20 cellular contexts compared by ENCODE assay signal in the genomic region with DNA sequence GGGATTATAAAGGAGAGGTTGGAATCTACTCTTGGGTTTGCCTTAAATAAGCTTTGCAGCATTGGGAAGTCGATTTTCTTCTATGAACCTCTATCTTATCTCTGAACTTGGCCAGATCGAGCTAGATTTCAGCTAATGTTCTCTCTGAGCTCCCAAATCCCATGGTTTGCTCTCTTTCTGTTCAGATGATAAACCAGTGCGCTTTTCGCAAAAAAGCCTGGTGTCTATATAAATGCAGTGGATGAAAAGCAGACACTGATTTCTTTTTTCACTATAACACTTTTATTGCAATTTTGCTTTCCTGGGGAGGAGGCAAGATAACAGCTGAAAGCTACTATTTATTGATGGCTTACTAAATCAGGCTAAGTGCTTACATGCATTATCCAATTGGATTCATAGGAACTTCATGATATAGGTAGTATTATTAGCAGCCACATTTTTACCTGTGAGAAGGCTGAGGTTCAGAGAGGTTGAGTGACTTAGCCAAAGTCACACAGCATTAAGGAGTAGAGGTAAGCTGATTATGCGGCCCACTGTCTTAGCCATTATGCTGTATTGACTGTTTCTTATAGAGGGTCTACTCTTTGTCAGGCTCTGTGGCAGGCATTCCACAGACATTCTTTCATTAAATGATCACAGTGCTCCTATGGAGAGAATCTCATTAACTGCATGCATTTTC. TPM values are rescaled to one million over a fixed set of nuclear protein-coding genes. Genes with fewer than 3 reads are reported as not detected.
DNase-seq lines count a peak whose midpoint lies in the region; ATAC-seq, FAIRE-seq and TF ChIP-seq lines count a peak whose summit lies in the region.
"Had no signal": no experiment of that assay in that cellular context is flagged by ENCODE, and none has a peak within 500 bp of the region (broad histone marks: within the 10 kb centered on the region; RNA-seq: fewer than 3 reads in every experiment).

No MANE protein-coding gene starts in this region.

- H3K4me3 Mint-ChIP-seq in neural progenitor cell (no peak overlapping the region), HFFc6 (no peak overlapping the region)
- H3K4me3 Mint-ChIP-seq: CD4-positive, alpha-beta memory T cell had no signal

- no peak for TF ChIP-seq RAD21 in A549 (conservative IDR thresholded peaks at IDR 0.05 in 1 of 2, IDR thresholded peaks at IDR 0.05 in 1 of 2)
- peak; percentile 24; the same call in 1 of the 2 replicates for TF ChIP-seq RAD21 in SK-N-SH (IDR thresholded peaks at IDR 0.05; ENCODE audit: low read length)
- no peak for TF ChIP-seq RAD21 in K562 (CRISPR knock-in tag; conservative IDR thresholded peaks at IDR 0.05 in 1 of 2, IDR thresholded peaks at IDR 0.05 in 1 of 2)

- no peaks in the 10 kb centered on the region for H3K9me3 ChIP-seq in A549
- no peaks in the 10 kb centered on the region for H3K9me3 ChIP-seq in SK-N-SH
- no peaks in the 10 kb centered on the region for H3K9me3 ChIP-seq in K562 (replicated peaks; ENCODE audit: control insufficient read depth, insufficient read depth, low read depth, low read length)
- no peaks in the 10 kb centered on the region for H3K9me3 ChIP-seq in neural progenitor cell (ENCODE audit: low read depth)
- no peaks in the 10 kb centered on the region for H3K9me3 ChIP-seq in WERI-Rb-1 (ENCODE audit: severe bottlenecking)

- in situ Hi-C loops in K562 (cut with MboI) = no loop called here

- TF ChIP-seq CTCF in A549 (IDR thresholded peaks at IDR 0.05) (no peak), SK-N-SH (IDR thresholded peaks at IDR 0.05) (no peak), K562 (IDR thresholded peaks at IDR 0.05 in 2 of 3, conservative IDR thresholded peaks at IDR 0.05 in 1 of 3; ENCODE audit: insufficient read depth in 2 of 3, low read depth in 1 of 3, low read length in 3 of 3) (no peak), neural progenitor cell (IDR thresholded peaks at IDR 0.05) (no peak), WERI-Rb-1 (IDR thresholded peaks at IDR 0.05; ENCODE audit: low read depth, low read length) (no peak), HFFc6 (IDR thresholded peaks at IDR 0.05) (no peak)

- H3K9me1 ChIP-seq in K562 (ENCODE audit: control insufficient read depth, insufficient read depth, low read length) = no peaks in the 10 kb centered on the region

- intact Hi-C loops in K562 (cut with micrococcal nuclease) = no loop called here

- no peak for TF ChIP-seq EP300 in A549 (IDR thresholded peaks at IDR 0.05)
- peak in 1 of 2 experiments; percentile 93; a peak in 2 of 4 replicates for TF ChIP-seq EP300 in SK-N-SH (IDR thresholded peaks at IDR 0.05; ENCODE audit: borderline replicate concordance in 1 of 2, low read depth in 1 of 2, low read length in 1 of 2)
- TF ChIP-seq EP300 in K562 (IDR thresholded peaks at IDR 0.05; ENCODE audit: low read length) = no peak

- H3K9me2 ChIP-seq in SK-N-SH = no peaks in the 10 kb centered on the region

- H3K27me3 Mint-ChIP-seq in neural progenitor cell (ENCODE audit: insufficient read depth, low read depth) (peaks cover 2% of the 10 kb centered on the region), HFFc6 (ENCODE audit: insufficient read depth) (no peaks in the 10 kb centered on the region; the same call in 1 of the 2 replicates)
- H3K27me3 Mint-ChIP-seq: CD4-positive, alpha-beta memory T cell had no signal

- no peak for ATAC-seq in A549
- ATAC-seq in K562 = no peak

- no peak for TF ChIP-seq POLR2A in A549 (IDR thresholded peaks at IDR 0.05; ENCODE audit: low read length)
- TF ChIP-seq POLR2A in K562 (conservative IDR thresholded peaks at IDR 0.05) = no peak

- POLR2A ChIA-PET in A549 (lab: Yijun Ruan, JAX) (no interaction called here), SK-N-SH (lab: Yijun Ruan, JAX) (interaction anchor here (1.3 kb wide), 1 partner anchor 1600 kb away, joined by 3 read pairs; a partner anchor contains a TSS), K562 (lab: Yijun Ruan, JAX) (interaction anchor here (1.1 kb wide), 1 partner anchor 9 kb away, joined by 3 read pairs; no protein-coding TSS in a partner anchor)

- H3K9ac ChIP-seq in SK-N-SH (no peak overlapping the region), K562 (ENCODE audit: insufficient read depth in 1 of 2, low read depth in 2 of 2, low read length in 2 of 2) (no peak overlapping the region), neural progenitor cell (no peak overlapping the region)

- BruUV-seq in K562 (replicated peaks; lab: Mats Ljungman, UMichigan) = no TSS peak

- FAIRE-seq in A549 (lab: Jason Lieb, UNC) (no peak), K562 (lab: Jason Lieb, UNC) (no peak)
- FAIRE-seq: GM12891, GM18507 had no signal

- peaks cover 5% of the 10 kb centered on the region for H3K9me3 Mint-ChIP-seq in neural progenitor cell
- no peaks in the 10 kb centered on the region for H3K9me3 Mint-ChIP-seq in HFFc6

- H3K27ac ChIP-seq in A549 (no peak overlapping the region), SK-N-SH (ENCODE audit: low read depth in 2 of 2, low read length in 1 of 2) (peak overlapping the region in 1 of 2 experiments; percentile 82; a peak in 2 of 4 replicates), K562 (ENCODE audit: extremely low read depth, low read depth, low read length) (no peak overlapping the region), neural progenitor cell (no peak overlapping the region), WERI-Rb-1 (no peak overlapping the region)

- H2AFZ ChIP-seq in SK-N-SH (ENCODE audit: low read depth) (no peak overlapping the region), K562 (ENCODE audit: low read depth, low read length) (no peak overlapping the region), neural progenitor cell (replicated peaks) (no peak overlapping the region)

- H3K4me1 Mint-ChIP-seq in neural progenitor cell (peaks cover 14% of the 10 kb centered on the region), HFFc6 (ENCODE audit: low read depth) (no peaks in the 10 kb centered on the region)

- H3F3A ChIP-seq in SK-N-SH (replicated peaks; ENCODE audit: insufficient read depth) (peaks cover 11% of the 10 kb centered on the region), neural progenitor cell (ENCODE audit: low read depth) (no peaks in the 10 kb centered on the region)

- H3K79me2 ChIP-seq in SK-N-SH (ENCODE audit: insufficient read depth) = no peaks in the 10 kb centered on the region
- H3K79me2 ChIP-seq in K562 (ENCODE audit: control insufficient read depth, insufficient read depth, low read length) = no peaks in the 10 kb centered on the region
- H3K79me2 ChIP-seq in neural progenitor cell (ENCODE audit: low read depth) = no peaks in the 10 kb centered on the region

- DNase-seq in A549 (ENCODE audit: low read depth in 1 of 2, low spot score in 1 of 2) (no peak), SK-N-SH (no peak), K562 (ENCODE audit: extremely low read depth in 1 of 4, low spot score in 3 of 4) (no peak), neural progenitor cell (ENCODE audit: low spot score) (peak; percentile 9), WERI-Rb-1 (no peak), HFFc6 (no peak)
- DNase-seq in activated CD4-positive, alpha-beta T cell treated with anti-CD3 and anti-CD28 coated beads for 1 hour = no peak
- DNase-seq: 8988T; C1 segment of cervical spinal cord; Calu3; CD4-positive, alpha-beta memory T cell; COR-L47; DMS53; DMS79 treated with DMSO at 0.1 percent for 48 hours; GF-D8; GOT3; H7; HCEC 1CT had no signal

- H3K36me3 ChIP-seq in SK-N-SH (replicated peaks in 1 of 2; ENCODE audit: control insufficient read depth in 1 of 2, insufficient read depth in 2 of 2, low read length in 1 of 2) (no peaks in the 10 kb centered on the region), K562 (ENCODE audit: control insufficient read depth, insufficient read depth, low read length) (no peaks in the 10 kb centered on the region), neural progenitor cell (no peaks in the 10 kb centered on the region), WERI-Rb-1 (no peaks in the 10 kb centered on the region; the same call in 1 of the 2 replicates)

- H3K4me2 ChIP-seq in A549 = no peak overlapping the region
- no peak overlapping the region for H3K4me2 ChIP-seq in SK-N-SH
- H3K4me2 ChIP-seq in K562 (ENCODE audit: insufficient read depth, low read length) = no peak overlapping the region
- H3K4me2 ChIP-seq in neural progenitor cell = no peak overlapping the region

- H4K20me1 ChIP-seq in SK-N-SH (ENCODE audit: insufficient read depth) (no peaks in the 10 kb centered on the region), K562 (replicated peaks; ENCODE audit: control insufficient read depth, insufficient read depth, low read length) (no peaks in the 10 kb centered on the region), neural progenitor cell (ENCODE audit: low read depth) (no peaks in the 10 kb centered on the region)

- H3K27me3 ChIP-seq in SK-N-SH (ENCODE audit: insufficient read depth) (no peaks in the 10 kb centered on the region), K562 (ENCODE audit: control insufficient read depth in 2 of 2, insufficient read depth in 2 of 2, low read length in 2 of 2) (no peaks in the 10 kb centered on the region), neural progenitor cell (no peaks in the 10 kb centered on the region), WERI-Rb-1 (ENCODE audit: insufficient read depth, low read depth, severe bottlenecking) (no peaks in the 10 kb centered on the region)

- CTCF ChIA-PET in A549 (lab: Yijun Ruan, JAX) (no interaction called here), SK-N-SH (lab: Yijun Ruan, JAX) (interaction anchor here (0.7 to 2.7 kb wide), 2 partner anchors 30 to 200 kb away, joined by 3 to 12 read pairs; no protein-coding TSS in a partner anchor), K562 (lab: Yijun Ruan, JAX; ENCODE audit: low intra/inter-chr PET ratio) (no interaction called here)

- H3K4me3 ChIP-seq in A549 (no peak overlapping the region), SK-N-SH (ENCODE audit: low read depth in 2 of 2, low read length in 1 of 2) (no peak overlapping the region), K562 (no peak overlapping the region), neural progenitor cell (no peak overlapping the region), WERI-Rb-1 (ENCODE audit: low read depth, low read length) (no peak overlapping the region)

- H3K27ac Mint-ChIP-seq in neural progenitor cell (no peak overlapping the region), HFFc6 (no peak overlapping the region)
- H3K27ac Mint-ChIP-seq: CD4-positive, alpha-beta memory T cell had no signal

- WGBS in A549 (ENCODE audit: missing lambda C conversion rate) = 71% methylated on average over 5 of the region's 5 CpGs
- 77% methylated on average over 5 of the region's 5 CpGs for WGBS in SK-N-SH (ENCODE audit: low lambda C conversion rate)
- 63% methylated on average over 5 of the region's 5 CpGs for WGBS in K562 (ENCODE audit: insufficient coverage, low coverage, missing lambda C conversion rate)

- H3K4me1 ChIP-seq in A549 = 0 out of 3 replicates have a peak, but pooled peaks cover 3% of the 10 kb centered on the region
- H3K4me1 ChIP-seq in SK-N-SH (ENCODE audit: control insufficient read depth in 1 of 2, insufficient read depth in 2 of 2, low read depth in 1 of 2, low read length in 1 of 2) = peaks cover 3 to 15% of the 10 kb centered on the region in 2 experiments; a peak in 2 of 4 replicates
- no peaks in the 10 kb centered on the region for H3K4me1 ChIP-seq in K562 (replicated peaks in 1 of 2; ENCODE audit: control insufficient read depth in 2 of 2, insufficient read depth in 2 of 2, low read length in 2 of 2)
- H3K4me1 ChIP-seq in neural progenitor cell = no peaks in the 10 kb centered on the region

- H3K36me3 Mint-ChIP-seq in neural progenitor cell = peaks cover 11% of the 10 kb centered on the region
- H3K36me3 Mint-ChIP-seq in HFFc6 (ENCODE audit: low read depth) = no peaks in the 10 kb centered on the region

RNA-seq across cellular contexts. Expression of a gene that starts 58.9 kb away (rescaled TPM):
- polyA plus RNA-seq in A549 (2011; rRNA removed) (39.9 and 54.5 TPM in 2 replicates), A549 (2017; fragmentation: RNase III; extraction: RNeasy Plus Mini Kit Qiagen cat#74134 plus additional on column Dnase treatment) (44.0 to 45.3 TPM (median 44.2 TPM) in 3 replicates), SK-N-SH (2012; rRNA removed) (15.0 and 15.8 TPM in 2 replicates), K562 (2011; rRNA removed) (40.1 and 61.0 TPM in 2 replicates), K562 (2014; fragmentation: Illumina TruSeq; extraction: Trizol) (51.9 and 58.6 TPM in 2 replicates), K562 (2014; fragmentation: Nextera tagmentation; extraction: Ambion mirVana) (10 to 100 TPM; 81.4 to 94.0 TPM), K562 (2014; rRNA removed) (47.1 and 48.8 TPM in 2 replicates)
- polyA plus RNA-seq in A549 (2012; cell fraction: cytosol; rRNA removed) = 23.9 and 26.5 TPM in 2 replicates
- polyA plus RNA-seq in A549 (2012; cell fraction: nucleus; rRNA removed) = 13.2 and 19.3 TPM in 2 replicates
- 12.5 and 18.0 TPM in 2 replicates for polyA minus RNA-seq in A549 (2011; rRNA and poly(A)+ RNA removed)
- 20.1 and 22.5 TPM in 2 replicates for polyA plus RNA-seq in SK-N-SH (2012; cell fraction: cytosol; rRNA removed)
- 12.3 and 17.9 TPM in 2 replicates for polyA plus RNA-seq in SK-N-SH (2012; cell fraction: nucleus; rRNA removed)
- 22.3 and 63.4 TPM in 2 replicates for total RNA-seq in K562 (2011; cell fraction: chromatin; rRNA removed; ENCODE audit: low replicate concordance)
- 15.0 and 17.4 TPM in 2 replicates for total RNA-seq in K562 (2011; cell fraction: nucleolus; rRNA removed)
- 29.3 and 43.4 TPM in 2 replicates for total RNA-seq in K562 (2011; cell fraction: nucleoplasm; rRNA removed)
- total RNA-seq in K562 (2014; rRNA removed) (28.5 and 31.3 TPM in 2 replicates), K562 (2014; rRNA removed; fragmentation: Illumina TruSeq; extraction: Trizol) (54.0 and 62.7 TPM in 2 replicates), K562 (2015; rRNA removed; fragmentation: Illumina TruSeq; extraction: Trizol) (41.0 and 47.3 TPM in 2 replicates), K562 (2021) (43.1 and 43.6 TPM in 2 replicates), neural progenitor cell (ENCODE audit: low replicate concordance) (62.9 and 82.7 TPM in 2 replicates)
- polyA plus RNA-seq in K562 (2011; cell fraction: cytosol; rRNA removed) = 11.9 and 23.2 TPM in 2 replicates
- polyA plus RNA-seq in K562 (2011; cell fraction: nucleus; rRNA removed) = 30.8 and 38.8 TPM in 2 replicates
- 27.9 and 33.5 TPM in 2 replicates for polyA plus RNA-seq in K562 (2012)
- polyA minus RNA-seq in K562 (2011; rRNA and poly(A)+ RNA removed) = 48.2 and 49.2 TPM in 2 replicates
- polyA minus RNA-seq in K562 (2011; cell fraction: cytosol; rRNA and poly(A)+ RNA removed) = 17.3 and 18.5 TPM in 2 replicates
- 46.3 and 78.1 TPM in 2 replicates for polyA minus RNA-seq in K562 (2011; cell fraction: nucleus; rRNA and poly(A)+ RNA removed)
- total RNA-seq in HFFc6 (2021; fragmentation: NEBNext Ultra II Directional; extraction: Animal tissue kit (Norgen Biotek cat#: 25700)) = 10 to 100 TPM in 5 of 6 experiments, 1 to 10 TPM in 1; 8.8 to 16.2 (median 15.1) TPM
